In the genomic region with DNA sequence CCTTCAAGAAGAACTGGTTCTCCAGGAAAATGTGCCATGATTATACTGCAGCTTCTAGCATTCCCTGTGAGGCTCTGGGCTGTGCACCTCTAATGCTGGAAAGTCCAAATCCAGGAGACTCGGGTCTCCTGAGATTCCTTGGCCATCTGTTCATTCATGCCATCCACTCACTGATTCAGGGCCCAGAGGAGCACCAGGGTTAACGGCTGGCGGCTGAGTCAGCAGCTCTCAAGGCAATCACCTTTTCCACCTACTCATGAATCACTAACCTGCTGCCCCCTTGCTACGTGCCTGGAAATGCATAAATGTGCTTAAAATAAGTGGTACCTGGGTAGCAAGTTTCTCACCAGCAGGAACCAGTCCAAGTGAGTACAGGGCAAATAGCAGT, we compare ENCODE assay signal across 10 cellular contexts.
A peak's percentile ranks its signal among the peaks of the same experiment; 100 is the strongest.
DNase-seq lines count a peak whose midpoint lies in the region; ATAC-seq and TF ChIP-seq lines count a peak whose summit lies in the region.
"Had no signal": no experiment of that assay in that cellular context is flagged by ENCODE, and none has a peak within 500 bp of the region (broad histone marks: within the 10 kb centered on the region; RNA-seq: fewer than 3 reads in every experiment).

No MANE protein-coding gene starts in this region.

- no peak for ATAC-seq in activated CD4-positive, alpha-beta T cell treated with anti-CD3 and anti-CD28 coated beads for 36 hours
- no peak for ATAC-seq in GM21717 (IDR thresholded peaks at IDR 0.05; ENCODE audit: unreplicated experiment)
- ATAC-seq: left colon had no signal

- peak overlapping the region; percentile 64 for H3K4me2 ChIP-seq in skeletal muscle satellite cell (ENCODE audit: low read length)

- H3K36me3 ChIP-seq in skeletal muscle satellite cell (ENCODE audit: insufficient read depth, low read length) = no peaks in the 10 kb centered on the region

- no peak overlapping the region for H3K4me3 Mint-ChIP-seq in activated CD4-positive, alpha-beta T cell treated with anti-CD3 and anti-CD28 coated beads for 36 hours
- H3K4me3 Mint-ChIP-seq in activated CD4-positive, alpha-beta T cell treated with anti-CD3 and anti-CD28 coated beads, Interleukin-2, amount 10 ng/mL, durations not matched to agents 24 days and 14 days = no peak overlapping the region
- H3K4me3 Mint-ChIP-seq: dendritic cell treated with granulocyte-macrophage colony-stimulating factor and Interleukin-4, amounts not matched to agents 40 ng/mL and 50 ng/mL, for 4 days had no signal

- H3K4me3 ChIP-seq in fibroblast of the aortic adventitia (ENCODE audit: low read depth, low read length) (no peak overlapping the region), skeletal muscle satellite cell (ENCODE audit: low read length) (peak overlapping the region; percentile 15)

- H3K4me1 ChIP-seq in skeletal muscle satellite cell (ENCODE audit: control insufficient read depth, insufficient read depth, low read length) = peaks cover 67% of the 10 kb centered on the region

- H3K27me3 ChIP-seq in skeletal muscle satellite cell (ENCODE audit: control insufficient read depth, insufficient read depth, low read length) = no peaks in the 10 kb centered on the region

- TF ChIP-seq CTCF in fibroblast of the aortic adventitia (IDR thresholded peaks at IDR 0.05; ENCODE audit: insufficient read depth, low read length) = peak; percentile 10

- POLR2A ChIA-PET in activated CD4-positive, alpha-beta T cell treated with anti-CD3 and anti-CD28 coated beads for 36 hours (lab: Charles Lee) = no interaction called here

- no peaks in the 10 kb centered on the region for H3K9me3 Mint-ChIP-seq in activated CD4-positive, alpha-beta T cell treated with anti-CD3 and anti-CD28 coated beads for 36 hours (ENCODE audit: low read depth)
- no peaks in the 10 kb centered on the region for H3K9me3 Mint-ChIP-seq in activated CD4-positive, alpha-beta T cell treated with anti-CD3 and anti-CD28 coated beads, Interleukin-2, amount 10 ng/mL, durations not matched to agents 24 days and 14 days
- H3K9me3 Mint-ChIP-seq: dendritic cell treated with granulocyte-macrophage colony-stimulating factor and Interleukin-4, amounts not matched to agents 40 ng/mL and 50 ng/mL, for 4 days had no signal

- peak; percentile 43 for DNase-seq in activated CD4-positive, alpha-beta T cell treated with anti-CD3 and anti-CD28 coated beads for 36 hours
- no peak for DNase-seq in activated CD4-positive, alpha-beta T cell treated with anti-CD3 and anti-CD28 coated beads, Interleukin-2, amount 10 ng/mL, durations not matched to agents 24 days and 14 days
- DNase-seq in RKO (ENCODE audit: low spot score) = peak; percentile 8
- no peak for DNase-seq in fibroblast of the aortic adventitia (ENCODE audit: low read depth)
- DNase-seq in epidermal melanocyte (ENCODE audit: insufficient read length, low spot score) = no peak
- DNase-seq in hypothalamus (lab: John Stamatoyannopoulos, UW) = no peak
- DNase-seq: left colon had no signal

- CTCF ChIA-PET in activated CD4-positive, alpha-beta T cell treated with anti-CD3 and anti-CD28 coated beads for 36 hours (lab: Charles Lee) = interaction anchor here (0.6 kb wide), 2 partner anchors 16 to 131 kb away, joined by 3 read pairs; no protein-coding TSS in a partner anchor

- intact Hi-C loops in activated CD4-positive, alpha-beta T cell treated with anti-CD3 and anti-CD28 coated beads for 36 hours (cut with DNase I, micrococcal nuclease) = no loop called here
- intact Hi-C loops in activated CD4-positive, alpha-beta T cell treated with anti-CD3 and anti-CD28 coated beads, Interleukin-2, amount 10 ng/mL, durations not matched to agents 24 days and 14 days (cut with micrococcal nuclease) = no loop called here

- H3K9me3 ChIP-seq in skeletal muscle satellite cell (replicated peaks; ENCODE audit: low read length) = no peaks in the 10 kb centered on the region

- no peaks in the 10 kb centered on the region for H3K36me3 Mint-ChIP-seq in activated CD4-positive, alpha-beta T cell treated with anti-CD3 and anti-CD28 coated beads for 36 hours (ENCODE audit: low read depth)
- H3K36me3 Mint-ChIP-seq in activated CD4-positive, alpha-beta T cell treated with anti-CD3 and anti-CD28 coated beads, Interleukin-2, amount 10 ng/mL, durations not matched to agents 24 days and 14 days (ENCODE audit: low read depth) = no peaks in the 10 kb centered on the region

- H3K4me1 Mint-ChIP-seq in activated CD4-positive, alpha-beta T cell treated with anti-CD3 and anti-CD28 coated beads for 36 hours = peaks cover 7% of the 10 kb centered on the region
- H3K4me1 Mint-ChIP-seq in activated CD4-positive, alpha-beta T cell treated with anti-CD3 and anti-CD28 coated beads, Interleukin-2, amount 10 ng/mL, durations not matched to agents 24 days and 14 days = peaks cover 2% of the 10 kb centered on the region

- H3K27ac Mint-ChIP-seq in activated CD4-positive, alpha-beta T cell treated with anti-CD3 and anti-CD28 coated beads for 36 hours = no peak overlapping the region
- H3K27ac Mint-ChIP-seq in activated CD4-positive, alpha-beta T cell treated with anti-CD3 and anti-CD28 coated beads, Interleukin-2, amount 10 ng/mL, durations not matched to agents 24 days and 14 days = no peak overlapping the region

- H3K27me3 Mint-ChIP-seq in activated CD4-positive, alpha-beta T cell treated with anti-CD3 and anti-CD28 coated beads for 36 hours = peaks cover 5% of the 10 kb centered on the region
- H3K27me3 Mint-ChIP-seq in activated CD4-positive, alpha-beta T cell treated with anti-CD3 and anti-CD28 coated beads, Interleukin-2, amount 10 ng/mL, durations not matched to agents 24 days and 14 days = no peaks in the 10 kb centered on the region

- peak overlapping the region; percentile 48 for H3K9ac ChIP-seq in skeletal muscle satellite cell (ENCODE audit: low read depth, low read length)

Comparison
In these comparisons a context has a peak if more than half of its experiments do, and no peak if none do; other contexts are left out.
1. DNase-seq: peak in activated CD4-positive, alpha-beta T cell treated with anti-CD3 and anti-CD28 coated beads for 36 hours (single experiment) and RKO (single experiment); none in activated CD4-positive, alpha-beta T cell treated with anti-CD3 and anti-CD28 coated beads, Interleukin-2, amount 10 ng/mL, durations not matched to agents 24 days and 14 days (single experiment), fibroblast of the aortic adventitia (single experiment), epidermal melanocyte (single experiment) and hypothalamus (0 of 51).